ENCODE assay signal across 8 cellular contexts in the genomic region with DNA sequence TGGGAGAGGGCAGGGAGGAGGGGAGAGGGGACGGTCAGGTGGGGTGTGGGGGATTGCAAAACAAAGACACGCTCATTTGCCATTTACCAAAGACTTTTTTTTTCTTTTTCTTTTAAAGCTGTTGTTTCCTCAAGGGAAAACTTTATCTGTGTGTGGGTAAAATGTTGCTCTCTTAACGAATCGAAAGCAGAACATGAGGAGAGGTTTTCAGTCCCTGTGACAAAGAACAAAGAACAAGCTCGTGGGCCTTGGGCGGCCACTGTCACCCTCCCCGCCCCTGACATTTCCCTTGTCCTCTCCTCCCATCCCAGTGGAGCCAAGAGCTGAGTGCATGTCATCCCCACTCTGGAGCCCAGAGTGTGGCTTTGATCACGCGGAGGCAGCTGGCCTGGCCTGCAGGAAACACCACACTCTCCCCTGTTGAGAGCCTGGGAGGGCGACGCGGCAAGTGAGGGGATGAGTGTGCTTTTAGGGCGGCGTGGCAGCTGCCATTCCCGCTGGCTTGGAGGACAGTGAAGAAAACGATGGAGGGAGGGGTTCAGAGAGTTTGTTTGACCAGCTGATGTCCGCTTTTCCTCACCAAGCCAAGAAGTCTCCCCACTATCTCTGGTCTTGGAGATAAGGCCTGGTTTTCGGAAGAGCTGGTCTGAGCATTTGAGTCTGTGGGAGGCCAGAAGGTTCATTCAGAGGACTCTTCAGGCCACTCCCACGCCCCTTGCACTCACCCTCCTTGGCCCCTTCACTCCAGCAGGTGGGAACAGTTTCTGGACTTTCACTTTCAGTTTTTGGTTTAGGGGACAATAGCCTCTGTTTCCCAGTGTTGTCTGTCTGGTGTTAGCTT. TPM values are rescaled to one million over a fixed set of nuclear protein-coding genes. Genes with fewer than 3 reads are reported as not detected.
A peak's percentile ranks its signal among the peaks of the same experiment; 100 is the strongest.
DNase-seq lines count a peak whose midpoint lies in the region; ATAC-seq, FAIRE-seq and TF ChIP-seq lines count a peak whose summit lies in the region.

No MANE protein-coding gene starts in this region.

- no peak for FAIRE-seq in astrocyte (lab: Jason Lieb, UNC)

- TF ChIP-seq POLR2A in lower leg skin (IDR thresholded peaks at IDR 0.05) = no peak

- H3K36me3 Mint-ChIP-seq in CD8-positive, alpha-beta memory T cell = peaks cover 0 to 72% (median 12%) of the 10 kb centered on the region in 3 donors
- H3K36me3 Mint-ChIP-seq in astrocyte (ENCODE audit: low read depth, unreplicated experiment) (no peaks in the 10 kb centered on the region), Calu3 (ENCODE audit: insufficient read depth, unreplicated experiment) (peaks cover 4% of the 10 kb centered on the region)

- no TSS peak for BruUV-seq in Calu3 (replicated peaks; lab: Mats Ljungman, UMichigan)

- intact Hi-C loops in lower leg skin (cut with DNase I; ENCODE audit: low total_unique reads) = loop anchor here (10.0 kb wide), 1 partner anchor 199 kb away; no protein-coding TSS in a partner anchor
- intact Hi-C loops in Calu3 (cut with micrococcal nuclease; ENCODE audit: unreplicated experiment) = no loop called here

- H2AFZ ChIP-seq in astrocyte (ENCODE audit: low read depth, low read length) = peak overlapping the region; percentile 12

- no peaks in the 10 kb centered on the region for H3K9me3 ChIP-seq in CD8-positive, alpha-beta memory T cell (ENCODE audit: low read length)
- no peaks in the 10 kb centered on the region for H3K9me3 ChIP-seq in astrocyte (ENCODE audit: insufficient read depth, low read depth, low read length)

- no peak for DNase-seq in CD8-positive, alpha-beta memory T cell
- DNase-seq in NCI-H2029 treated with DMSO at 0.1 percent for 48 hours (lab: John Stamatoyannopoulos, UW) (peak; percentile 25), astrocyte (ENCODE audit: low read depth) (peak; percentile 48), lower leg skin (ENCODE audit: low spot score in 2 of 2) (peak; percentile 84 to 96), substantia nigra (lab: John Stamatoyannopoulos, UW) (peak in 45 of 49 donors; percentile 17 to 87 (median 54)), Calu3 (no peak)

- H3K4me2 ChIP-seq in astrocyte (ENCODE audit: low read length) = peak overlapping the region; percentile 22

- no peaks in the 10 kb centered on the region for H3K79me2 ChIP-seq in astrocyte (ENCODE audit: insufficient read depth, low read length)

- H3K27ac Mint-ChIP-seq in CD8-positive, alpha-beta memory T cell = peak overlapping the region; percentile 89 to 98 (median 95)
- H3K27ac Mint-ChIP-seq in astrocyte (ENCODE audit: unreplicated experiment) (no peak overlapping the region), Calu3 (ENCODE audit: unreplicated experiment) (no peak overlapping the region)

- H3K4me3 Mint-ChIP-seq in CD8-positive, alpha-beta memory T cell = peak overlapping the region; percentile 61 to 85 (median 77)
- H3K4me3 Mint-ChIP-seq in astrocyte (ENCODE audit: unreplicated experiment) = no peak overlapping the region
- H3K4me3 Mint-ChIP-seq in Calu3 (ENCODE audit: low read depth, unreplicated experiment) = no peak overlapping the region

- H3K4me1 ChIP-seq in CD8-positive, alpha-beta memory T cell (ENCODE audit: insufficient read depth, low read length) = peaks cover 99% of the 10 kb centered on the region
- H3K4me1 ChIP-seq in astrocyte (ENCODE audit: insufficient read depth, low read length) = peaks cover 58% of the 10 kb centered on the region

- CTCF ChIA-PET in CD8-positive, alpha-beta memory T cell (lab: Charles Lee) = interaction anchor here (1.0 to 17.6 kb wide), 12 partner anchors 8 to 196 kb away, joined by 3 to 475 read pairs (median 4); no protein-coding TSS in a partner anchor
- CTCF ChIA-PET in Calu3 (lab: Charles Lee) = interaction anchor here (0.5 to 68.2 kb wide), 26 partner anchors 12 to 932 kb away, joined by 3 to 4142 read pairs (median 4); a partner anchor contains a TSS

- POLR2A ChIA-PET in CD8-positive, alpha-beta memory T cell (lab: Charles Lee) = interaction anchor here (0.6 to 2.6 kb wide), 2 partner anchors 13 to 1095 kb away, joined by 13 to 15 read pairs; no protein-coding TSS in a partner anchor

- WGBS in lower leg skin, 2 donors = 37 to 53% methylated on average over 19 of the region's 19 CpGs

- peak overlapping the region; percentile 29 for H3K9ac ChIP-seq in astrocyte (ENCODE audit: low read length)

- no peaks in the 10 kb centered on the region for H3K9me3 Mint-ChIP-seq in CD8-positive, alpha-beta memory T cell
- H3K9me3 Mint-ChIP-seq in astrocyte (ENCODE audit: unreplicated experiment) (no peaks in the 10 kb centered on the region), Calu3 (ENCODE audit: low read depth, unreplicated experiment) (no peaks in the 10 kb centered on the region)

- ATAC-seq in HG03520 (IDR thresholded peaks at IDR 0.05; ENCODE audit: unreplicated experiment) = no peak
- no peak for ATAC-seq in HG03175 (IDR thresholded peaks at IDR 0.05; ENCODE audit: unreplicated experiment)

- TF ChIP-seq CTCF in astrocyte (IDR thresholded peaks at IDR 0.05; ENCODE audit: insufficient read depth, low read depth, low read length) = no peak
- TF ChIP-seq CTCF in lower leg skin (IDR thresholded peaks at IDR 0.05) = no peak
- TF ChIP-seq CTCF in Calu3 (IDR thresholded peaks at IDR 0.05; ENCODE audit: unreplicated experiment) = no peak

- H4K20me1 ChIP-seq in astrocyte (ENCODE audit: insufficient read depth, low read length) = no peaks in the 10 kb centered on the region

- peaks cover 38% of the 10 kb centered on the region for H3K36me3 ChIP-seq in CD8-positive, alpha-beta memory T cell (ENCODE audit: insufficient read depth, low read length)
- no peaks in the 10 kb centered on the region for H3K36me3 ChIP-seq in astrocyte (ENCODE audit: insufficient read depth, low read length)

- peaks cover 71 to 98% (median 98%) of the 10 kb centered on the region in 3 donors for H3K4me1 Mint-ChIP-seq in CD8-positive, alpha-beta memory T cell
- H3K4me1 Mint-ChIP-seq in astrocyte (ENCODE audit: low read depth, unreplicated experiment) = peaks cover 24% of the 10 kb centered on the region
- H3K4me1 Mint-ChIP-seq in Calu3 (ENCODE audit: low read depth, unreplicated experiment) = peaks cover 12% of the 10 kb centered on the region

- H3K27ac ChIP-seq in CD8-positive, alpha-beta memory T cell (ENCODE audit: low read depth, low read length) = peak overlapping the region; percentile 59
- H3K27ac ChIP-seq in astrocyte (ENCODE audit: low read depth, low read length) = peak overlapping the region; percentile 29
- H3K27ac ChIP-seq in substantia nigra (ENCODE audit: low read depth, low read length, poor library complexity, severe bottlenecking) = peak overlapping the region; percentile 93

- no peaks in the 10 kb centered on the region for H3K27me3 Mint-ChIP-seq in CD8-positive, alpha-beta memory T cell
- H3K27me3 Mint-ChIP-seq in astrocyte (ENCODE audit: low read depth, unreplicated experiment) = peaks cover 44% of the 10 kb centered on the region
- H3K27me3 Mint-ChIP-seq in Calu3 (ENCODE audit: unreplicated experiment) = peaks cover 78% of the 10 kb centered on the region

- no peaks in the 10 kb centered on the region for H3K27me3 ChIP-seq in CD8-positive, alpha-beta memory T cell (ENCODE audit: insufficient read depth, low read length, poor library complexity, severe bottlenecking)
- no peaks in the 10 kb centered on the region for H3K27me3 ChIP-seq in astrocyte (ENCODE audit: insufficient read depth, low read length)

- H3K4me3 ChIP-seq in CD8-positive, alpha-beta memory T cell (ENCODE audit: low read length) = peak overlapping the region; percentile 36
- H3K4me3 ChIP-seq in astrocyte (ENCODE audit: insufficient read depth, low read depth, low read length) (no peak overlapping the region), lower leg skin (ENCODE audit: low read depth, poor library complexity, severe bottlenecking) (no peak overlapping the region)

RNA-seq across cellular contexts. Expression of a gene that starts 11.4 kb away (rescaled TPM):
- total RNA-seq in CD8-positive, alpha-beta memory T cell = 100 to 1,000 TPM; 152 to 154 TPM
- polyA plus RNA-seq in CD8-positive, alpha-beta memory T cell = 286 TPM
- total RNA-seq in astrocyte = not detected in 2 replicates
- total RNA-seq in lower leg skin = 1 to 10 TPM in 1 of 4 donors, under 1 TPM in 1, not detected in 2; 0.21 to 1.2 TPM
- total RNA-seq in Calu3 (2022) = not detected in 2 replicates

RNA-seq across cellular contexts. Expression of a gene that starts 52.5 kb away (rescaled TPM):
- 1 to 10 TPM; 3.1 TPM for total RNA-seq in CD8-positive, alpha-beta memory T cell
- 0.41 TPM for polyA plus RNA-seq in CD8-positive, alpha-beta memory T cell
- total RNA-seq in astrocyte = not detected in 2 replicates
- total RNA-seq in lower leg skin = 1,000 to 10,000 TPM in 1 of 4 donors, 100 to 1,000 TPM in 3; 413 to 1,865 (median 485) TPM
- 0.21 and 0.44 TPM in 2 replicates for total RNA-seq in Calu3 (2022)

Comparison
In these comparisons a context has a peak if more than half of its experiments do, and no peak if none do; other contexts are left out.
1. DNase-seq: peak in NCI-H2029 treated with DMSO at 0.1 percent for 48 hours (single experiment), astrocyte (single experiment), lower leg skin (2 of 2) and substantia nigra (45 of 49); none in CD8-positive, alpha-beta memory T cell (0 of 5) and Calu3 (single experiment).
2. H3K27ac ChIP-seq: peak in every context shown above with its lines; median percentile 93 in substantia nigra; 59 in CD8-positive, alpha-beta memory T cell; 29 in astrocyte.
3. H3K27ac Mint-ChIP-seq: peak in CD8-positive, alpha-beta memory T cell (8 of 8); none in astrocyte (single experiment) and Calu3 (single experiment).
4. H3K4me3 Mint-ChIP-seq: peak in CD8-positive, alpha-beta memory T cell (7 of 7); none in astrocyte (single experiment) and Calu3 (single experiment).
5. RNA of a gene that starts 11.4 kb away (total RNA-seq): 152 to 154 TPM in CD8-positive, alpha-beta memory T cell; 0.21 to 1.2 TPM in lower leg skin, not detected in astrocyte and not detected in Calu3; every median in the first group is over 10 times any median in the second.
6. RNA of a gene that starts 52.5 kb away (total RNA-seq): 413 to 1,865 TPM in lower leg skin; 3.1 TPM in CD8-positive, alpha-beta memory T cell, 0.21 to 0.44 TPM in Calu3 and not detected in astrocyte; every median in the first group is over 100 times any median in the second.